ENCODE assay signal across 17 cellular contexts in the genomic region with DNA sequence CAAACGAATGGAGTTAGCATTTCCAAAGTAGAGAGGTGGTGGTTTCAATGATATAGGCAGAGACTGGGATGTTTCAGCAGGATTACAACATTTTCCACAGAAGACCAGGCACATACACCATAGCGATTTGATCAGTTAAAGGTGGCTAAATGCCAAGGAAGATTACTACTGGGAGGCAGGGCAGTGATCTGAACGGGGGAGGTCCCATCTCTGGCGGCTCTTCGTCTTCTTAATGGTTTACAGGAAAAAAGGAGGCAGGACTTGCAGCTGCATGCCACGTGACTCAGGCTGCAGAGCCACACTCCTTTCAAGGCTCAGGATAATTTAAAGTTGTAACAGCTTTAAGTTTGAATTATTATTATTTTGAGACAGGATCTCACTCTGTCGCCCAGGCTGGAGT.
DNase-seq lines count a peak whose midpoint lies in the region; ATAC-seq and TF ChIP-seq lines count a peak whose summit lies in the region.
"Had no signal": no experiment of that assay in that cellular context is flagged by ENCODE, and none has a peak within 500 bp of the region (broad histone marks: within the 10 kb centered on the region; RNA-seq: fewer than 3 reads in every experiment).

No MANE protein-coding gene starts in this region.

- H3K4me3 Mint-ChIP-seq in endodermal cell: no peak overlapping the region
- no peak overlapping the region for H3K4me3 Mint-ChIP-seq in stimulated activated naive CD8-positive, alpha-beta T cell treated with anti-CD3 and anti-CD28 coated beads, Interleukin-15, amount 100 ng/mL, for 72 hours
- H3K4me3 Mint-ChIP-seq: CD4-positive, CD25-positive, alpha-beta regulatory T cell; HFFc6 had no signal

- H3K4me1 Mint-ChIP-seq in endodermal cell: peaks cover 23% of the 10 kb centered on the region
- H3K4me1 Mint-ChIP-seq in stimulated activated naive CD8-positive, alpha-beta T cell treated with anti-CD3 and anti-CD28 coated beads, Interleukin-15, amount 100 ng/mL, for 72 hours: no peaks in the 10 kb centered on the region
- H3K4me1 Mint-ChIP-seq: CD4-positive, CD25-positive, alpha-beta regulatory T cell had no signal

- no peak for TF ChIP-seq POLR2A in stomach (IDR thresholded peaks at IDR 0.05)

- no peak overlapping the region for H3K4ac ChIP-seq in neuronal stem cell (ENCODE audit: low read length)

- H3K9ac ChIP-seq in SK-N-MC (ENCODE audit: insufficient read length) (no peak overlapping the region), endodermal cell (ENCODE audit: extremely low read depth, low read length, poor library complexity, severe bottlenecking) (no peak overlapping the region), neuronal stem cell (ENCODE audit: low read depth, low read length, poor library complexity) (no peak overlapping the region)
- H3K9ac ChIP-seq: BLaER1 had no signal

- H2AK5ac ChIP-seq in neuronal stem cell (ENCODE audit: low read depth, low read length): no peak overlapping the region

- no peak for ATAC-seq in stimulated activated naive CD8-positive, alpha-beta T cell treated with anti-CD3 and anti-CD28 coated beads, Interleukin-15, amount 100 ng/mL, for 72 hours
- no peak for ATAC-seq in GM21367 (IDR thresholded peaks at IDR 0.05; ENCODE audit: unreplicated experiment)
- ATAC-seq: A549, HepG2 had no signal

- TF ChIP-seq CTCF in BE2C (IDR thresholded peaks at IDR 0.05; ENCODE audit: low read depth, low read length) (no peak), endodermal cell (conservative IDR thresholded peaks at IDR 0.05) (no peak), stomach (IDR thresholded peaks at IDR 0.05) (no peak)

- H3K4me1 ChIP-seq in BE2C: no peaks in the 10 kb centered on the region
- H3K4me1 ChIP-seq in endodermal cell (ENCODE audit: control insufficient read depth, insufficient read depth, low read length): no peaks in the 10 kb centered on the region
- no peaks in the 10 kb centered on the region for H3K4me1 ChIP-seq in neuronal stem cell (ENCODE audit: control insufficient read depth in 2 of 2, insufficient read depth in 1 of 2, low read depth in 1 of 2, low read length in 2 of 2)
- H3K4me1 ChIP-seq in stomach: no peaks in the 10 kb centered on the region
- H3K4me1 ChIP-seq: A549, BLaER1 had no signal

- H4K8ac ChIP-seq in neuronal stem cell (ENCODE audit: low read depth, low read length): no peak overlapping the region

- no peaks in the 10 kb centered on the region; the same call in 1 of the 2 replicates for H3K9me3 ChIP-seq in BE2C
- no peaks in the 10 kb centered on the region for H3K9me3 ChIP-seq in SK-N-MC (ENCODE audit: low read depth, low read length)
- H3K9me3 ChIP-seq in endodermal cell (ENCODE audit: control insufficient read depth, low read length): peaks cover 25% of the 10 kb centered on the region
- H3K9me3 ChIP-seq in neuronal stem cell (replicated peaks in 1 of 2; ENCODE audit: control insufficient read depth in 2 of 2, insufficient read depth in 1 of 2, low read depth in 1 of 2, low read length in 2 of 2): no peaks in the 10 kb centered on the region
- peaks cover 0 to 9% (median 4%) of the 10 kb centered on the region in 4 donors for H3K9me3 ChIP-seq in stomach
- H3K9me3 ChIP-seq: A549, BLaER1 had no signal

- no peaks in the 10 kb centered on the region for H3K36me3 ChIP-seq in BE2C
- no peaks in the 10 kb centered on the region for H3K36me3 ChIP-seq in SK-N-MC (ENCODE audit: insufficient read depth, low read length)
- H3K36me3 ChIP-seq in endodermal cell (ENCODE audit: control insufficient read depth, insufficient read depth, low read length): no peaks in the 10 kb centered on the region
- no peaks in the 10 kb centered on the region for H3K36me3 ChIP-seq in neuronal stem cell (replicated peaks in 1 of 2; ENCODE audit: control insufficient read depth in 2 of 2, insufficient read depth in 2 of 2, low read length in 2 of 2)
- H3K36me3 ChIP-seq in stomach: no peaks in the 10 kb centered on the region
- H3K36me3 ChIP-seq: BLaER1 had no signal

- peaks cover 2% of the 10 kb centered on the region for H3K27me3 Mint-ChIP-seq in endodermal cell (ENCODE audit: insufficient read depth)
- no peaks in the 10 kb centered on the region for H3K27me3 Mint-ChIP-seq in stimulated activated naive CD8-positive, alpha-beta T cell treated with anti-CD3 and anti-CD28 coated beads, Interleukin-15, amount 100 ng/mL, for 72 hours
- H3K27me3 Mint-ChIP-seq: CD4-positive, CD25-positive, alpha-beta regulatory T cell had no signal

- no peaks in the 10 kb centered on the region for H3K79me1 ChIP-seq in neuronal stem cell (ENCODE audit: low read depth, low read length)

- H3K4me3 ChIP-seq in BE2C (ENCODE audit: low read depth, low read length): no peak overlapping the region
- no peak overlapping the region for H3K4me3 ChIP-seq in SK-N-MC
- H3K4me3 ChIP-seq in endodermal cell (ENCODE audit: low read length): no peak overlapping the region
- no peak overlapping the region for H3K4me3 ChIP-seq in neuronal stem cell (ENCODE audit: low read length in 2 of 2)
- no peak overlapping the region for H3K4me3 ChIP-seq in stomach
- H3K4me3 ChIP-seq: A549, BLaER1 had no signal

- peaks cover 3% of the 10 kb centered on the region for H3K36me3 Mint-ChIP-seq in endodermal cell (ENCODE audit: low read depth)
- H3K36me3 Mint-ChIP-seq: CD4-positive, CD25-positive, alpha-beta regulatory T cell had no signal

- no peak overlapping the region for H4K91ac ChIP-seq in neuronal stem cell (ENCODE audit: low read depth, low read length, poor library complexity)

- H2BK5ac ChIP-seq in neuronal stem cell (ENCODE audit: low read length): no peak overlapping the region

- H2AFZ ChIP-seq in neuronal stem cell (ENCODE audit: low read length): peak overlapping the region; percentile 40

- H2BK15ac ChIP-seq in neuronal stem cell (ENCODE audit: low read length): no peak overlapping the region

- intact Hi-C loops in stomach (cut with DNase I; ENCODE audit: low total_unique reads): no loop called here

- H3K27ac ChIP-seq in SK-N-MC: no peak overlapping the region
- H3K27ac ChIP-seq in endodermal cell (ENCODE audit: low read depth, low read length): no peak overlapping the region
- H3K27ac ChIP-seq in neuronal stem cell (replicated peaks; ENCODE audit: low read length): no peak overlapping the region
- H3K27ac ChIP-seq in stomach: no peak overlapping the region
- H3K27ac ChIP-seq: A549, BLaER1 had no signal

- H3K27me3 ChIP-seq in BE2C: no peaks in the 10 kb centered on the region
- no peaks in the 10 kb centered on the region for H3K27me3 ChIP-seq in endodermal cell (ENCODE audit: control insufficient read depth, insufficient read depth, low read length, poor library complexity, severe bottlenecking)
- H3K27me3 ChIP-seq in neuronal stem cell (ENCODE audit: control insufficient read depth in 3 of 3, insufficient read depth in 3 of 3, low read depth in 1 of 3, low read length in 3 of 3): no peaks in the 10 kb centered on the region
- no peaks in the 10 kb centered on the region for H3K27me3 ChIP-seq in stomach
- H3K27me3 ChIP-seq: BLaER1 had no signal

- no peak overlapping the region for H2BK12ac ChIP-seq in neuronal stem cell (ENCODE audit: low read length)

- no peak for TF ChIP-seq EP300 in stomach (IDR thresholded peaks at IDR 0.05)

- no peak overlapping the region for H2BK120ac ChIP-seq in neuronal stem cell (ENCODE audit: low read depth, low read length)

- no peak overlapping the region for H3K4me2 ChIP-seq in neuronal stem cell (ENCODE audit: insufficient read depth, low read length, poor library complexity, severe bottlenecking)
- H3K4me2 ChIP-seq: A549, BLaER1 had no signal

- H3K14ac ChIP-seq in neuronal stem cell (ENCODE audit: low read length): no peak overlapping the region

- H3K9me3 Mint-ChIP-seq in endodermal cell: peaks cover 19% of the 10 kb centered on the region
- peaks cover 0 to 20% of the 10 kb centered on the region in 2 donors for H3K9me3 Mint-ChIP-seq in stimulated activated naive CD8-positive, alpha-beta T cell treated with anti-CD3 and anti-CD28 coated beads, Interleukin-15, amount 100 ng/mL, for 72 hours

- 88 to 94% methylated on average over 7 of the region's 7 CpGs for WGBS in endodermal cell (ENCODE audit: insufficient coverage in 1 of 2, insufficient read length in 1 of 2), 2 experiments
- no CpG with 5 or more reads among the region's 7 CpGs for WGBS in neuronal stem cell (ENCODE audit: extremely low coverage in 2 of 2, insufficient read length in 2 of 2, insufficient replicate concordance in 1 of 2), 2 donors
- WGBS in stomach, 5 donors: 47 to 63% (median 52%) methylated on average over 7 of the region's 7 CpGs

- DNase-seq in BE2C (peak; percentile 19), SK-N-MC (ENCODE audit: low read depth, low spot score) (peak; percentile 44), endodermal cell (peak; percentile 48), neuronal stem cell (ENCODE audit: low spot score) (no peak), stomach (no peak)
- no peak for DNase-seq in stimulated activated naive CD8-positive, alpha-beta T cell treated with anti-CD3 and anti-CD28 coated beads, Interleukin-15, amount 100 ng/mL, for 72 hours
- DNase-seq: Calu3; CD4-positive, CD25-positive, alpha-beta regulatory T cell; DMS153; DMS79 treated with DMSO at 0.1 percent for 48 hours; EL; HCEC 1CT; HFFc6 had no signal

- H3K27ac Mint-ChIP-seq in endodermal cell: no peak overlapping the region
- H3K27ac Mint-ChIP-seq in stimulated activated naive CD8-positive, alpha-beta T cell treated with anti-CD3 and anti-CD28 coated beads, Interleukin-15, amount 100 ng/mL, for 72 hours: no peak overlapping the region
- H3K27ac Mint-ChIP-seq: HFFc6 had no signal

- no peak overlapping the region for H3K18ac ChIP-seq in neuronal stem cell (ENCODE audit: low read length)

- no peak overlapping the region for H3K23ac ChIP-seq in neuronal stem cell (ENCODE audit: low read depth, low read length, poor library complexity)

Comparison
In these comparisons a context has a peak if more than half of its experiments do, and no peak if none do; other contexts are left out.
1. DNase-seq: peak in BE2C (single experiment), SK-N-MC (single experiment) and endodermal cell (single experiment); none in neuronal stem cell (single experiment), stimulated activated naive CD8-positive, alpha-beta T cell treated with anti-CD3 and anti-CD28 coated beads, Interleukin-15, amount 100 ng/mL, for 72 hours (0 of 2) and stomach (single experiment).